20 cellular contexts compared by ENCODE assay signal in genomic region chr16:2896480-2897010, GRCh38. TPM values are rescaled to one million over a fixed set of nuclear protein-coding genes. Genes with fewer than 3 reads are reported as not detected.
DNase-seq lines count a peak whose midpoint lies in the region; ATAC-seq, FAIRE-seq and TF ChIP-seq lines count a peak whose summit lies in the region.
"Had no signal": no experiment of that assay in that cellular context is flagged by ENCODE, and none has a peak within 500 bp of the region (broad histone marks: within the 10 kb centered on the region; RNA-seq: fewer than 3 reads in every experiment).

No MANE protein-coding gene starts in this region.

- H3K27ac ChIP-seq in RWPE1 (peak overlapping the region; percentile 44; the same call in 1 of the 2 replicates), kidney (ENCODE audit: low read depth in 2 of 2, low read length in 2 of 2) (no peak overlapping the region)
- H3K27ac ChIP-seq: KMS-11 had no signal

- DNase-seq in GM10248 (ENCODE audit: extremely low spot score) (peak; percentile 11), RWPE1 (ENCODE audit: low spot score) (no peak), kidney (peak; percentile 75), NCI-H2196 (lab: John Stamatoyannopoulos, UW; ENCODE audit: unreplicated experiment) (no peak), foreskin fibroblast (no peak)
- DNase-seq: C1 segment of cervical spinal cord; CD8-positive, alpha-beta memory T cell; H9; NCI-H187; NCI-H226; NCI-H524; SHP77 treated with DMSO at 0.1 percent for 48 hours; SK-N-SH had no signal

- H3K27ac Mint-ChIP-seq in stimulated activated memory B cell treated with anti-CD40 and anti-IgM and Interleukin-4, amounts not matched to agents 10 μg/mL and 1 μg/mL and 100 μg/mL, for 72 hours: peak overlapping the region; percentile 73
- H3K27ac Mint-ChIP-seq: CD8-positive, alpha-beta memory T cell; H9 had no signal

- H3K9ac ChIP-seq in kidney (ENCODE audit: low read length in 2 of 2): no peak overlapping the region
- H3K9ac ChIP-seq: KMS-11, SK-N-SH had no signal

- peaks cover 25% of the 10 kb centered on the region for H3K4me1 Mint-ChIP-seq in stimulated activated memory B cell treated with anti-CD40 and anti-IgM and Interleukin-4, amounts not matched to agents 10 μg/mL and 1 μg/mL and 100 μg/mL, for 72 hours
- H3K4me1 Mint-ChIP-seq: CD8-positive, alpha-beta memory T cell; H9 had no signal

- peaks cover 3% of the 10 kb centered on the region in 2 donors for H3K36me3 ChIP-seq in kidney (ENCODE audit: control insufficient read depth in 1 of 2, insufficient read depth in 2 of 2, low read length in 2 of 2)

- POLR2A ChIA-PET in GM10248 (lab: Yijun Ruan, JAX) (interaction anchor here (0.8 kb wide), 1 partner anchor 9 kb away, joined by 3 read pairs; no protein-coding TSS in a partner anchor), RWPE1 (lab: Yijun Ruan, JAX; ENCODE audit: low non-redundant PET) (no interaction called here)

- H3K4me3 ChIP-seq in kidney (ENCODE audit: low read length in 2 of 2) (no peak overlapping the region), foreskin fibroblast (ENCODE audit: low read depth in 1 of 2, low read length in 2 of 2) (no peak overlapping the region)

- intact Hi-C loops in kidney (cut with DNase I): no loop called here

- no peaks in the 10 kb centered on the region for H3K4me1 ChIP-seq in kidney (ENCODE audit: control insufficient read depth in 1 of 2, insufficient read depth in 1 of 2, low read depth in 1 of 2, low read length in 2 of 2)

- H3K4me3 Mint-ChIP-seq in stimulated activated memory B cell treated with anti-CD40 and anti-IgM and Interleukin-4, amounts not matched to agents 10 μg/mL and 1 μg/mL and 100 μg/mL, for 72 hours: peak overlapping the region; percentile 30
- H3K4me3 Mint-ChIP-seq: CD8-positive, alpha-beta memory T cell had no signal

- H3K27me3 Mint-ChIP-seq in stimulated activated memory B cell treated with anti-CD40 and anti-IgM and Interleukin-4, amounts not matched to agents 10 μg/mL and 1 μg/mL and 100 μg/mL, for 72 hours: no peaks in the 10 kb centered on the region
- H3K27me3 Mint-ChIP-seq: CD8-positive, alpha-beta memory T cell had no signal

- TF ChIP-seq CTCF in GM10248 (IDR thresholded peaks at IDR 0.05; ENCODE audit: control extremely low read depth, extremely low read depth, low read depth, missing control alignments) (no peak), RWPE1 (conservative IDR thresholded peaks at IDR 0.05; ENCODE audit: low read depth) (no peak), kidney (IDR thresholded peaks at IDR 0.05; ENCODE audit: borderline replicate concordance, extremely low read depth, insufficient read depth) (no peak), foreskin fibroblast (IDR thresholded peaks at IDR 0.05; ENCODE audit: low read depth, low read length) (no peak)

- ATAC-seq in stimulated activated memory B cell treated with anti-CD40 and anti-IgM and Interleukin-4, amounts not matched to agents 10 μg/mL and 1 μg/mL and 100 μg/mL, for 72 hours: peak; percentile 4
- no peak for ATAC-seq in GM18907 (IDR thresholded peaks at IDR 0.05; ENCODE audit: unreplicated experiment)

- FAIRE-seq in kidney (lab: Jason Lieb, UNC): no peak
- FAIRE-seq: A204.1, D721Med, GM12892 had no signal

- H3K9me3 Mint-ChIP-seq in stimulated activated memory B cell treated with anti-CD40 and anti-IgM and Interleukin-4, amounts not matched to agents 10 μg/mL and 1 μg/mL and 100 μg/mL, for 72 hours: no peaks in the 10 kb centered on the region
- H3K9me3 Mint-ChIP-seq: CD8-positive, alpha-beta memory T cell; H9 had no signal

- no peaks in the 10 kb centered on the region for H3K9me3 ChIP-seq in kidney (ENCODE audit: control insufficient read depth in 1 of 2, low read length in 2 of 2)
- H3K9me3 ChIP-seq: SK-N-SH had no signal

- no peaks in the 10 kb centered on the region for H3K36me3 Mint-ChIP-seq in stimulated activated memory B cell treated with anti-CD40 and anti-IgM and Interleukin-4, amounts not matched to agents 10 μg/mL and 1 μg/mL and 100 μg/mL, for 72 hours

- CTCF ChIA-PET in GM10248 (lab: Yijun Ruan, JAX): interaction anchor here (0.9 to 1.6 kb wide), 2 partner anchors 11 to 31 kb away, joined by 3 to 6 read pairs; no protein-coding TSS in a partner anchor
- CTCF ChIA-PET in RWPE1 (lab: Yijun Ruan, JAX): interaction anchor here (0.6 kb wide), 1 partner anchor 24 kb away, joined by 5 read pairs; no protein-coding TSS in a partner anchor

RNA-seq across cellular contexts. Expression of gene FLYWCH2, which starts 13.5 kb away (rescaled TPM):
- total RNA-seq in kidney: 31.3 TPM
- polyA plus RNA-seq in kidney (ENCODE audit: insufficient read depth, low read depth, low replicate concordance): 52.5 TPM

RNA-seq across cellular contexts. Expression of gene FLYWCH1, which starts 15.2 kb away (rescaled TPM):
- 36.8 TPM for total RNA-seq in kidney
- 24.5 TPM for polyA plus RNA-seq in kidney (ENCODE audit: insufficient read depth, low read depth, low replicate concordance)

RNA-seq across cellular contexts. Expression of gene PRSS22, which starts 38.6 kb away (rescaled TPM):
- 30.8 TPM for total RNA-seq in kidney
- 11.0 TPM for polyA plus RNA-seq in kidney (ENCODE audit: insufficient read depth, low read depth, low replicate concordance)
- total RNA-seq: CD8-positive, alpha-beta memory T cell; M059J had no signal
- polyA plus RNA-seq: CD8-positive, alpha-beta memory T cell; SK-N-SH had no signal

Comparison
In these comparisons a context has a peak if more than half of its experiments do, and no peak if none do; other contexts are left out.
1. DNase-seq: peak in GM10248 (single experiment) and kidney (single experiment); none in RWPE1 (single experiment), NCI-H2196 (single experiment) and foreskin fibroblast (0 of 2).